2 cellular contexts compared by ENCODE assay signal in genomic region chr5:17227868-17228267, GRCh38.
TF ChIP-seq lines count a peak whose summit lies in the region.

No MANE protein-coding gene starts in this region.

TF ChIP-seq in A549, 52 proteins besides CTCF, POLR2A, EP300 and RAD21:
- TF ChIP-seq CBX2 (IDR thresholded peaks at IDR 0.05; ENCODE audit: borderline replicate concordance, low read depth) (no peak), PHF8 (IDR thresholded peaks at IDR 0.05; ENCODE audit: borderline replicate concordance, low read depth) (no peak), JUN (IDR thresholded peaks at IDR 0.05) (no peak), MAX (IDR thresholded peaks at IDR 0.05) (no peak), KDM5A (IDR thresholded peaks at IDR 0.05) (no peak), TFCP2L1 (CRISPR knock-in tag; IDR thresholded peaks at IDR 0.05) (no peak), CBX8 (IDR thresholded peaks at IDR 0.05) (no peak), REST (IDR thresholded peaks at IDR 0.05) (no peak), FOXS1 (CRISPR knock-in tag; IDR thresholded peaks at IDR 0.05) (no peak), USF2 (IDR thresholded peaks at IDR 0.05) (no peak), RCOR1 (IDR thresholded peaks at IDR 0.05; ENCODE audit: low read depth, low read length) (no peak), HOXB13 (CRISPR knock-in tag; IDR thresholded peaks at IDR 0.05; ENCODE audit: low read depth) (no peak), RFX5 (IDR thresholded peaks at IDR 0.05) (no peak), ZSCAN20 (CRISPR knock-in tag; IDR thresholded peaks at IDR 0.05) (no peak), PBX3 (IDR thresholded peaks at IDR 0.05) (no peak), RNF2 (IDR thresholded peaks at IDR 0.05; ENCODE audit: borderline replicate concordance, low read depth) (no peak), HES2 (IDR thresholded peaks at IDR 0.05) (no peak), HDAC2 (IDR thresholded peaks at IDR 0.05) (no peak), JUNB (IDR thresholded peaks at IDR 0.05) (no peak), MAFK (IDR thresholded peaks at IDR 0.05; ENCODE audit: partially characterized antibody) (no peak)

TF ChIP-seq in IMR-90, 13 proteins besides CTCF, POLR2A, EP300 and RAD21:
- TF ChIP-seq MXI1 (IDR thresholded peaks at IDR 0.05; ENCODE audit: borderline replicate concordance, low read depth, low read length) (no peak), BHLHE40 (IDR thresholded peaks at IDR 0.05; ENCODE audit: low read depth, low read length) (no peak), FOS (IDR thresholded peaks at IDR 0.05; ENCODE audit: low read depth, low read length) (no peak), NFE2L2 (IDR thresholded peaks at IDR 0.05; ENCODE audit: low read depth, low read length) (no peak), ELK1 (IDR thresholded peaks at IDR 0.05; ENCODE audit: borderline replicate concordance, low read depth, low read length) (no peak), USF2 (IDR thresholded peaks at IDR 0.05; ENCODE audit: low read depth, low read length) (no peak), RFX5 (IDR thresholded peaks at IDR 0.05; ENCODE audit: low read depth, low read length) (no peak), CEBPB (IDR thresholded peaks at IDR 0.05; ENCODE audit: low read depth, low read length) (no peak), CHD1 (IDR thresholded peaks at IDR 0.05; ENCODE audit: low read depth, low read length) (no peak), SMC3 (IDR thresholded peaks at IDR 0.05; ENCODE audit: low read depth, low read length) (no peak), MAFK (IDR thresholded peaks at IDR 0.05; ENCODE audit: low read depth, low read length) (no peak), MAZ (IDR thresholded peaks at IDR 0.05; ENCODE audit: borderline replicate concordance, low read depth, low read length) (no peak), RCOR1 (IDR thresholded peaks at IDR 0.05; ENCODE audit: insufficient replicate concordance, low read length) (no peak)
